In genomic region chr6:75201901-75202672, GRCh38 we compare ENCODE assay signal across 9 cellular contexts. TPM values are rescaled to one million over a fixed set of nuclear protein-coding genes. Genes with fewer than 3 reads are reported as not detected.
DNase-seq lines count a peak whose midpoint lies in the region; ATAC-seq and TF ChIP-seq lines count a peak whose summit lies in the region.
"Had no signal": no experiment of that assay in that cellular context is flagged by ENCODE, and none has a peak within 500 bp of the region (broad histone marks: within the 10 kb centered on the region; RNA-seq: fewer than 3 reads in every experiment).

No MANE protein-coding gene starts in this region.

- peak overlapping the region; percentile 83 for H3K27ac ChIP-seq in mammary epithelial cell (ENCODE audit: insufficient read depth, low read depth, low read length)
- no peak overlapping the region for H3K27ac ChIP-seq in PC-3 (ENCODE audit: low read length)
- H3K27ac ChIP-seq: SJCRH30 had no signal

- no peaks in the 10 kb centered on the region for H3F3A ChIP-seq in PC-3 (ENCODE audit: low read length, unreplicated experiment)

- H3K9me2 ChIP-seq in PC-3 (replicated peaks; ENCODE audit: low read length), result no peaks in the 10 kb centered on the region

- TF ChIP-seq POLR2A in lower leg skin (IDR thresholded peaks at IDR 0.05), result no peak

- H3K9ac ChIP-seq in mammary epithelial cell (ENCODE audit: insufficient read depth, low read length), result peak overlapping the region; percentile 51
- no peak overlapping the region for H3K9ac ChIP-seq in PC-3 (ENCODE audit: low read length)

- POLR2A ChIA-PET in PC-3 (lab: Charles Lee; ENCODE audit: unreplicated experiment), result no interaction called here

- WGBS in mammary epithelial cell (ENCODE audit: low coverage, missing lambda C conversion rate), result 52% methylated on average over 29 of the region's 46 CpGs
- WGBS in lower leg skin, 2 donors, result 43% methylated on average over 36 to 40 of the region's 46 CpGs

- no TSS peak for BruUV-seq in mammary epithelial cell (replicated peaks; lab: Mats Ljungman, UMichigan)
- BruUV-seq in PC-3 (replicated peaks; lab: Mats Ljungman, UMichigan), result no TSS peak

- H2AFZ ChIP-seq in mammary epithelial cell (ENCODE audit: low read depth, low read length) (peak overlapping the region; percentile 16), PC-3 (ENCODE audit: low read length) (no peak overlapping the region)

- dilution Hi-C loops in mammary epithelial cell (cut with HindIII; ENCODE audit: low sequenced_read_pairs), result loop anchor here (25.0 kb wide), 1 partner anchor 1340 kb away; no protein-coding TSS in a partner anchor

- peaks cover 32% of the 10 kb centered on the region for H3K4me1 ChIP-seq in mammary epithelial cell (ENCODE audit: insufficient read depth, low read length)
- H3K4me1 ChIP-seq in PC-3 (ENCODE audit: insufficient read depth, low read length), result peaks cover 9% of the 10 kb centered on the region

- H3K36me3 ChIP-seq in mammary epithelial cell (ENCODE audit: insufficient read depth, low read length) (peaks cover 6% of the 10 kb centered on the region), PC-3 (ENCODE audit: low read depth, low read length) (no peaks in the 10 kb centered on the region)
- H3K36me3 ChIP-seq: SJCRH30 had no signal

- peak; percentile 18 for DNase-seq in stimulated activated CD4-positive, alpha-beta T cell treated with anti-CD3 and anti-CD28 coated beads, Interleukin-15, amount 100 ng/mL, for 24 hours
- DNase-seq in stimulated activated CD4-positive, alpha-beta T cell treated with anti-CD3 and anti-CD28 coated beads, Interleukin-2, amount 100 ng/mL, for 48 hours, result no peak
- DNase-seq in mammary epithelial cell, result peak; percentile 66
- peak in 1 of 2 donors; percentile 89 for DNase-seq in lower leg skin (ENCODE audit: low spot score in 2 of 2)
- no peak for DNase-seq in PC-3
- no peak for DNase-seq in AG20443 (ENCODE audit: low spot score)
- DNase-seq in effector CD8-positive, alpha-beta T cell (lab: John Stamatoyannopoulos, UW), result no peak
- DNase-seq: SJCRH30 had no signal

- in situ Hi-C loops in mammary epithelial cell (cut with MboI; ENCODE audit: low sequenced_read_pairs in 2 of 2), result loop anchor here (5.0 to 25.0 kb wide), 6 partner anchors 307 to 1215 kb away; no protein-coding TSS in a partner anchor

- peaks cover 81% of the 10 kb centered on the region for H3K79me2 ChIP-seq in mammary epithelial cell (ENCODE audit: insufficient read depth, low read length)
- H3K79me2 ChIP-seq in PC-3 (ENCODE audit: low read length), result peaks cover 69% of the 10 kb centered on the region

- CTCF ChIA-PET in mammary epithelial cell (lab: Charles Lee; ENCODE audit: low non-redundant PET) (interaction anchor here (0.5 to 0.6 kb wide), 2 partner anchors 300 to 303 kb away, joined by 3 to 6 read pairs; no protein-coding TSS in a partner anchor), PC-3 (lab: Charles Lee) (no interaction called here)

- TF ChIP-seq CTCF in mammary epithelial cell (conservative IDR thresholded peaks at IDR 0.05 in 1 of 2, IDR thresholded peaks at IDR 0.05 in 1 of 2; ENCODE audit: extremely low read depth in 1 of 2, insufficient read depth in 1 of 2, low read depth in 1 of 2, low read length in 2 of 2) (peak in 1 of 2 donors; percentile 21), lower leg skin (IDR thresholded peaks at IDR 0.05) (no peak), PC-3 (conservative IDR thresholded peaks at IDR 0.05; ENCODE audit: low read depth, low read length) (no peak)

- ATAC-seq in HG03095 (IDR thresholded peaks at IDR 0.05; ENCODE audit: unreplicated experiment) (no peak), PC-3 (no peak)

- intact Hi-C loops in mammary epithelial cell (cut with micrococcal nuclease), result loop anchor here (5.0 to 10.0 kb wide), 3 partner anchors 55 to 597 kb away; no protein-coding TSS in a partner anchor
- intact Hi-C loops in lower leg skin (cut with DNase I; ENCODE audit: low total_unique reads), result loop anchor here (5.0 to 10.0 kb wide), 3 partner anchors 430 to 1347 kb away; no protein-coding TSS in a partner anchor
- intact Hi-C loops in PC-3 (cut with micrococcal nuclease), result loop anchor here (5.0 to 10.0 kb wide), 5 partner anchors 100 to 1347 kb away; no protein-coding TSS in a partner anchor

- H3K4me3 ChIP-seq in mammary epithelial cell (replicated peaks in 1 of 3; ENCODE audit: insufficient read depth in 1 of 3, low read depth in 2 of 3, low read length in 3 of 3) (peak overlapping the region; percentile 28 to 86 (median 51)), lower leg skin (ENCODE audit: low read depth, poor library complexity, severe bottlenecking) (peak overlapping the region; percentile 19), PC-3 (ENCODE audit: low read length) (no peak overlapping the region)
- H3K4me3 ChIP-seq: SJCRH30 had no signal

- H3K9me3 ChIP-seq in mammary epithelial cell (replicated peaks; ENCODE audit: insufficient read depth, low read length) (no peaks in the 10 kb centered on the region), PC-3 (ENCODE audit: low read length) (no peaks in the 10 kb centered on the region)
- H3K9me3 ChIP-seq: SJCRH30 had no signal

- H3K27me3 ChIP-seq in mammary epithelial cell (ENCODE audit: insufficient read depth, low read length), result no peaks in the 10 kb centered on the region
- H3K27me3 ChIP-seq in PC-3 (ENCODE audit: low read length), result no peaks in the 10 kb centered on the region
- H3K27me3 ChIP-seq: SJCRH30 had no signal

- H3K4me2 ChIP-seq in mammary epithelial cell (ENCODE audit: insufficient read depth, low read depth, low read length), result peak overlapping the region; percentile 81
- H3K4me2 ChIP-seq in PC-3 (ENCODE audit: low read length), result no peak overlapping the region

- no peaks in the 10 kb centered on the region for H4K20me1 ChIP-seq in mammary epithelial cell (ENCODE audit: insufficient read depth, low read length)
- no peaks in the 10 kb centered on the region for H4K20me1 ChIP-seq in PC-3 (ENCODE audit: low read length)

RNA-seq across cellular contexts. Expression of gene COL12A1, which starts 3.8 kb away (rescaled TPM):
- total RNA-seq in mammary epithelial cell (100 to 1,000 TPM; 174 to 263 TPM), lower leg skin (100 to 1,000 TPM in 1 of 4 donors, 10 to 100 TPM in 3; 42.2 to 132 (median 55.0) TPM), PC-3 (2014; rRNA removed) (24.2 and 41.2 TPM in 2 replicates)
- polyA plus RNA-seq in mammary epithelial cell, result 132 TPM
- 250 TPM for polyA minus RNA-seq in mammary epithelial cell

RNA-seq across cellular contexts. Expression of gene COX7A2, which starts 41.5 kb away (rescaled TPM):
- 100 to 1,000 TPM in 1 of 2 donors, 10 to 100 TPM in 1; 73.3 to 370 TPM for total RNA-seq in mammary epithelial cell
- 146 TPM for polyA plus RNA-seq in mammary epithelial cell
- 245 TPM for polyA minus RNA-seq in mammary epithelial cell
- total RNA-seq in lower leg skin, result 100 to 1,000 TPM in 3 of 4 donors, 10 to 100 TPM in 1; 90.2 to 517 (median 146) TPM
- total RNA-seq in PC-3 (2014; rRNA removed), result 160 and 172 TPM in 2 replicates

Comparison
In these comparisons a context has a peak if more than half of its experiments do, and no peak if none do; other contexts are left out.
1. DNase-seq: peak in stimulated activated CD4-positive, alpha-beta T cell treated with anti-CD3 and anti-CD28 coated beads, Interleukin-15, amount 100 ng/mL, for 24 hours (single experiment) and mammary epithelial cell (single experiment); none in stimulated activated CD4-positive, alpha-beta T cell treated with anti-CD3 and anti-CD28 coated beads, Interleukin-2, amount 100 ng/mL, for 48 hours (0 of 2), PC-3 (single experiment), AG20443 (single experiment) and effector CD8-positive, alpha-beta T cell (single experiment).